Comparison of ENCODE assay signal across 20 cellular contexts in genomic region chr20:23084282-23084844, GRCh38. TPM values are rescaled to one million over a fixed set of nuclear protein-coding genes. Genes with fewer than 3 reads are reported as not detected.
A peak's percentile ranks its signal among the peaks of the same experiment; 100 is the strongest.
DNase-seq lines count a peak whose midpoint lies in the region; ATAC-seq, FAIRE-seq and TF ChIP-seq lines count a peak whose summit lies in the region.
"Had no signal": no experiment of that assay in that cellular context is flagged by ENCODE, and none has a peak within 500 bp of the region (broad histone marks: within the 10 kb centered on the region; RNA-seq: fewer than 3 reads in every experiment).

No MANE protein-coding gene starts in this region.

- H2AFZ ChIP-seq in HepG2 (ENCODE audit: low read length) = no peak overlapping the region

- no peaks in the 10 kb centered on the region for H3K27me3 ChIP-seq in liver (ENCODE audit: control insufficient read depth in 4 of 4, insufficient read depth in 4 of 4, low read length in 3 of 4)
- H3K27me3 ChIP-seq in HepG2 (ENCODE audit: control insufficient read depth in 1 of 2, insufficient read depth in 2 of 2, low read length in 2 of 2) = peaks cover 2 to 15% of the 10 kb centered on the region in 2 experiments; a peak in 4 of 5 replicates
- no peaks in the 10 kb centered on the region for H3K27me3 ChIP-seq in gastrocnemius medialis

- CTCF ChIA-PET in HepG2 (lab: Yijun Ruan, JAX; ENCODE audit: low intra/inter-chr PET ratio, low total read pairs) = no interaction called here

- in situ Hi-C loops in HepG2 (cut with HindIII; ENCODE audit: extremely low pct_ligation_motif_present, low pct_unique_long_range_greater_than_20kb) = no loop called here
- in situ Hi-C loops in gastrocnemius medialis (cut with MboI; ENCODE audit: low sequenced_read_pairs in 4 of 4) = no loop called here

- H3K4me1 ChIP-seq in liver (ENCODE audit: control insufficient read depth in 4 of 4, insufficient read depth in 4 of 4, low read length in 3 of 4) (peaks cover 0 to 3% (median 0%) of the 10 kb centered on the region in 4 donors), HepG2 (ENCODE audit: insufficient read depth, low read length) (no peaks in the 10 kb centered on the region), kidney (ENCODE audit: control insufficient read depth in 1 of 2, insufficient read depth in 1 of 2, low read depth in 1 of 2, low read length in 2 of 2) (peaks cover 0 to 8% of the 10 kb centered on the region in 2 donors), gastrocnemius medialis (peaks cover 0 to 17% of the 10 kb centered on the region in 2 donors)

- TF ChIP-seq EP300 in HepG2 (IDR thresholded peaks at IDR 0.05; ENCODE audit: low read depth in 2 of 2, low read length in 2 of 2) (no peak), HepG2 (CRISPR knock-in tag; IDR thresholded peaks at IDR 0.05; ENCODE audit: borderline replicate concordance) (no peak)

- H3K27ac ChIP-seq in liver (ENCODE audit: low read depth in 1 of 2, low read length in 2 of 2) = peak overlapping the region; percentile 53 to 57
- H3K27ac ChIP-seq in HepG2 (ENCODE audit: extremely low read length, insufficient read depth, low read length) = no peak overlapping the region
- peak overlapping the region; percentile 65 to 69 for H3K27ac ChIP-seq in kidney (ENCODE audit: low read depth in 2 of 2, low read length in 2 of 2)
- peak overlapping the region; percentile 75 to 90 (median 83) for H3K27ac ChIP-seq in gastrocnemius medialis

- BruUV-seq in HepG2 (replicated peaks; lab: Mats Ljungman, UMichigan) = no TSS peak

- no peak for DNase-seq in HepG2 (ENCODE audit: low spot score)
- DNase-seq in kidney = no peak
- DNase-seq in gastrocnemius medialis = no peak
- DNase-seq in activated CD8-positive, alpha-beta memory T cell treated with anti-CD3 and anti-CD28 coated beads, Interleukin-2, amount 50 U/mL, for 48 hours = no peak
- DNase-seq in DMS79 treated with DMSO at 0.1 percent for 48 hours (lab: John Stamatoyannopoulos, UW) = no peak
- no peak for DNase-seq in SW480 (ENCODE audit: low spot score)
- no peak for DNase-seq in amniotic stem cell (lab: John Stamatoyannopoulos, UW)
- DNase-seq: activated CD4-positive, alpha-beta T cell treated with anti-CD3 and anti-CD28 coated beads for 4 hours; activated T-cell treated with anti-CD3 and anti-CD28 coated beads, Interleukin-2, amount 50 U/mL, for 48 hours; amygdala; DMS153; dorsolateral prefrontal cortex; NCI-H1092 treated with DMSO at 0.1 percent for 48 hours; NCI-H2171; NK-92 treated with Interleukin-12 subunit alpha and Interleukin-12 subunit beta, amount 100 ng/mL, for 24 hours; SHP77; T-helper 9 cell had no signal

- no peak overlapping the region for H3K4me2 ChIP-seq in HepG2 (ENCODE audit: low read depth, low read length)

- POLR2A ChIA-PET in HepG2 (lab: Yijun Ruan, JAX) = no interaction called here

- H3K9me3 ChIP-seq in liver (ENCODE audit: control insufficient read depth in 4 of 4, low read length in 3 of 4) = no peaks in the 10 kb centered on the region
- H3K9me3 ChIP-seq in HepG2 (ENCODE audit: low read length) = no peaks in the 10 kb centered on the region
- no peaks in the 10 kb centered on the region for H3K9me3 ChIP-seq in kidney (ENCODE audit: control insufficient read depth in 1 of 2, low read length in 2 of 2)
- no peaks in the 10 kb centered on the region for H3K9me3 ChIP-seq in gastrocnemius medialis

- no peak for ATAC-seq in HepG2
- no peak for ATAC-seq in gastrocnemius medialis

- intact Hi-C loops in HepG2 (cut with micrococcal nuclease; ENCODE audit: unreplicated experiment) (no loop called here), kidney (cut with DNase I) (no loop called here), gastrocnemius medialis (cut with DNase I; ENCODE audit: low total_unique reads) (no loop called here)

- WGBS in liver = 81% methylated on average over 17 of the region's 17 CpGs
- 46% methylated on average over 16 of the region's 17 CpGs for WGBS in HepG2 (ENCODE audit: low lambda C conversion rate)

- H3K9ac ChIP-seq in liver (ENCODE audit: low read depth in 1 of 2, low read length in 2 of 2) = peak overlapping the region in 1 of 2 donors; percentile 34
- no peak overlapping the region for H3K9ac ChIP-seq in HepG2 (ENCODE audit: insufficient read depth, low read depth, low read length)
- H3K9ac ChIP-seq in kidney (ENCODE audit: low read length in 2 of 2) = peak overlapping the region in 1 of 2 donors; percentile 59

- TF ChIP-seq RAD21 in liver (IDR thresholded peaks at IDR 0.05) (no peak), HepG2 (CRISPR knock-in tag; IDR thresholded peaks at IDR 0.05) (no peak)

- H3K36me3 ChIP-seq in liver (ENCODE audit: control insufficient read depth in 4 of 4, insufficient read depth in 3 of 4, low read depth in 1 of 4, low read length in 3 of 4) (no peaks in the 10 kb centered on the region), HepG2 (replicated peaks in 1 of 2; ENCODE audit: control insufficient read depth in 1 of 2, insufficient read depth in 2 of 2, low read length in 2 of 2) (no peaks in the 10 kb centered on the region), kidney (ENCODE audit: control insufficient read depth in 1 of 2, insufficient read depth in 2 of 2, low read length in 2 of 2) (no peaks in the 10 kb centered on the region), gastrocnemius medialis (no peaks in the 10 kb centered on the region)

- TF ChIP-seq CTCF in liver (IDR thresholded peaks at IDR 0.05; ENCODE audit: low read depth, low read length, missing input control) = no peak
- TF ChIP-seq CTCF in HepG2 (CRISPR knock-in tag; IDR thresholded peaks at IDR 0.05) = no peak
- no peak for TF ChIP-seq CTCF in kidney (IDR thresholded peaks at IDR 0.05; ENCODE audit: borderline replicate concordance, extremely low read depth, insufficient read depth)
- TF ChIP-seq CTCF in gastrocnemius medialis (IDR thresholded peaks at IDR 0.05 in 4 of 5, conservative IDR thresholded peaks at IDR 0.05 in 1 of 5) = no peak

- no peaks in the 10 kb centered on the region for H4K20me1 ChIP-seq in HepG2 (ENCODE audit: insufficient read depth, low read length)

- TF ChIP-seq POLR2A in HepG2 (IDR thresholded peaks at IDR 0.05; ENCODE audit: insufficient read depth in 1 of 2, low read depth in 2 of 2, low read length in 2 of 2) = no peak
- TF ChIP-seq POLR2A in gastrocnemius medialis (IDR thresholded peaks at IDR 0.05) = no peak

- H3K79me2 ChIP-seq in HepG2 (ENCODE audit: insufficient read depth, low read length) = no peaks in the 10 kb centered on the region

- H3K4me3 ChIP-seq in liver (ENCODE audit: low read depth in 1 of 3, low read length in 3 of 3) = peak overlapping the region; percentile 21 to 34 (median 29)
- no peak overlapping the region for H3K4me3 ChIP-seq in HepG2 (replicated peaks in 1 of 3; ENCODE audit: insufficient read depth in 1 of 3, low read depth in 2 of 3, low read length in 3 of 3)
- peak overlapping the region; percentile 50 to 53 for H3K4me3 ChIP-seq in kidney (ENCODE audit: low read length in 2 of 2)
- H3K4me3 ChIP-seq in gastrocnemius medialis = peak overlapping the region; percentile 12 to 57 (median 46)

- FAIRE-seq in HepG2 (lab: Jason Lieb, UNC) (no peak), kidney (lab: Jason Lieb, UNC) (no peak)
- FAIRE-seq: H54 had no signal

RNA-seq across cellular contexts. Expression of gene CD93, which starts 1.8 kb away (rescaled TPM):
- total RNA-seq in liver (10 to 100 TPM; 15.0 to 16.0 TPM), HepG2 (2016; rRNA removed; fragmentation: Illumina TruSeq; extraction: Trizol) (not detected in 2 replicates), kidney (104 TPM), gastrocnemius medialis (10 to 100 TPM; 17.3 to 22.2 (median 21.1) TPM)
- polyA plus RNA-seq in liver (1 to 10 TPM; 1.5 to 8.7 TPM), HepG2 (2011; rRNA removed) (not detected in 2 replicates), kidney (ENCODE audit: insufficient read depth, low read depth, low replicate concordance) (9.9 TPM)
- total RNA-seq in HepG2 (2016; cell fraction: cytosol; rRNA removed; fragmentation: Illumina TruSeq; extraction: Trizol; ENCODE audit: low read depth) = not detected in 2 replicates
- not detected in 2 replicates for total RNA-seq in HepG2 (2016; cell fraction: insoluble cytoplasmic fraction; rRNA removed; fragmentation: Illumina TruSeq; extraction: Trizol)
- not detected in 2 replicates for total RNA-seq in HepG2 (2016; cell fraction: membrane; rRNA removed; fragmentation: Illumina TruSeq; extraction: Trizol)
- total RNA-seq in HepG2 (2016; cell fraction: nucleus; rRNA removed; fragmentation: Illumina TruSeq; extraction: Trizol) = not detected in 2 replicates
- 0.01 TPM in 2 replicates for polyA plus RNA-seq in HepG2 (2011; cell fraction: cytosol; rRNA removed)
- not detected in 2 replicates for polyA plus RNA-seq in HepG2 (2011; cell fraction: nucleus; rRNA removed)
- polyA plus RNA-seq in HepG2 (2012) = not detected in 2 replicates
- polyA plus RNA-seq in HepG2 (2016; cell fraction: cytosol; fragmentation: Illumina TruSeq; extraction: Trizol; ENCODE audit: low read depth) = not detected in 2 replicates
- not detected in 2 replicates for polyA plus RNA-seq in HepG2 (2016; cell fraction: insoluble cytoplasmic fraction; fragmentation: Illumina TruSeq; extraction: Trizol; ENCODE audit: low read depth)
- polyA plus RNA-seq in HepG2 (2016; cell fraction: membrane; fragmentation: Illumina TruSeq; extraction: Trizol; ENCODE audit: low read depth) = not detected in 2 replicates
- not detected in 2 replicates for polyA plus RNA-seq in HepG2 (2016; cell fraction: nucleus; fragmentation: Illumina TruSeq; extraction: Trizol; ENCODE audit: insufficient read depth, low read depth)
- polyA minus RNA-seq in HepG2 (2011; rRNA and poly(A)+ RNA removed; ENCODE audit: low replicate concordance) = not detected in 2 replicates
- polyA minus RNA-seq in HepG2 (2011; cell fraction: cytosol; rRNA and poly(A)+ RNA removed) = not detected in 2 replicates
- polyA minus RNA-seq in HepG2 (2011; cell fraction: nucleus; rRNA and poly(A)+ RNA removed) = not detected in 2 replicates
- total RNA-seq: osteoblast had no signal

RNA-seq across cellular contexts. Expression of gene THBD, which starts 34.9 kb away (rescaled TPM):
- total RNA-seq in liver = 1 to 10 TPM; 1.4 to 6.6 TPM
- 1 to 10 TPM; 2.9 to 3.2 TPM for polyA plus RNA-seq in liver
- not detected in 2 replicates for total RNA-seq in HepG2 (2016; rRNA removed; fragmentation: Illumina TruSeq; extraction: Trizol)
- not detected in 2 replicates for total RNA-seq in HepG2 (2016; cell fraction: cytosol; rRNA removed; fragmentation: Illumina TruSeq; extraction: Trizol; ENCODE audit: low read depth)
- total RNA-seq in HepG2 (2016; cell fraction: insoluble cytoplasmic fraction; rRNA removed; fragmentation: Illumina TruSeq; extraction: Trizol) = not detected in 2 replicates
- not detected in 2 replicates for total RNA-seq in HepG2 (2016; cell fraction: membrane; rRNA removed; fragmentation: Illumina TruSeq; extraction: Trizol)
- total RNA-seq in HepG2 (2016; cell fraction: nucleus; rRNA removed; fragmentation: Illumina TruSeq; extraction: Trizol) = not detected in 2 replicates
- 0.03 TPM in 1 of 2 replicates, not detected in the other for polyA plus RNA-seq in HepG2 (2011; rRNA removed)
- not detected in 2 replicates for polyA plus RNA-seq in HepG2 (2011; cell fraction: cytosol; rRNA removed)
- polyA plus RNA-seq in HepG2 (2011; cell fraction: nucleus; rRNA removed) = not detected in 2 replicates
- not detected in 2 replicates for polyA plus RNA-seq in HepG2 (2012)
- polyA plus RNA-seq in HepG2 (2016; cell fraction: cytosol; fragmentation: Illumina TruSeq; extraction: Trizol; ENCODE audit: low read depth) = not detected in 2 replicates
- polyA plus RNA-seq in HepG2 (2016; cell fraction: insoluble cytoplasmic fraction; fragmentation: Illumina TruSeq; extraction: Trizol; ENCODE audit: low read depth) = not detected in 2 replicates
- not detected in 2 replicates for polyA plus RNA-seq in HepG2 (2016; cell fraction: membrane; fragmentation: Illumina TruSeq; extraction: Trizol; ENCODE audit: low read depth)
- not detected in 2 replicates for polyA plus RNA-seq in HepG2 (2016; cell fraction: nucleus; fragmentation: Illumina TruSeq; extraction: Trizol; ENCODE audit: insufficient read depth, low read depth)
- polyA minus RNA-seq in HepG2 (2011; rRNA and poly(A)+ RNA removed; ENCODE audit: low replicate concordance) = 0.12 TPM in 1 of 2 replicates, not detected in the other
- not detected in 2 replicates for polyA minus RNA-seq in HepG2 (2011; cell fraction: cytosol; rRNA and poly(A)+ RNA removed)
- polyA minus RNA-seq in HepG2 (2011; cell fraction: nucleus; rRNA and poly(A)+ RNA removed) = not detected in 2 replicates
- 48.1 TPM for total RNA-seq in kidney
- 9.7 TPM for polyA plus RNA-seq in kidney (ENCODE audit: insufficient read depth, low read depth, low replicate concordance)
- total RNA-seq in gastrocnemius medialis = 10 to 100 TPM in 3 of 4 donors, 1 to 10 TPM in 1; 9.0 to 25.7 (median 17.5) TPM

RNA-seq across cellular contexts. Expression of gene SSTR4, which starts 49.3 kb away (rescaled TPM):
- total RNA-seq in liver (not detected), HepG2 (2016; rRNA removed; fragmentation: Illumina TruSeq; extraction: Trizol) (not detected in 2 replicates), kidney (not detected), gastrocnemius medialis (not detected)
- polyA plus RNA-seq in liver (not detected), HepG2 (2011; rRNA removed) (not detected in 2 replicates), kidney (ENCODE audit: insufficient read depth, low read depth, low replicate concordance) (not detected)
- not detected in 2 replicates for total RNA-seq in HepG2 (2016; cell fraction: cytosol; rRNA removed; fragmentation: Illumina TruSeq; extraction: Trizol; ENCODE audit: low read depth)
- total RNA-seq in HepG2 (2016; cell fraction: insoluble cytoplasmic fraction; rRNA removed; fragmentation: Illumina TruSeq; extraction: Trizol) = not detected in 2 replicates
- total RNA-seq in HepG2 (2016; cell fraction: membrane; rRNA removed; fragmentation: Illumina TruSeq; extraction: Trizol) = not detected in 2 replicates
- not detected in 2 replicates for total RNA-seq in HepG2 (2016; cell fraction: nucleus; rRNA removed; fragmentation: Illumina TruSeq; extraction: Trizol)
- not detected in 2 replicates for polyA plus RNA-seq in HepG2 (2011; cell fraction: cytosol; rRNA removed)
- not detected in 2 replicates for polyA plus RNA-seq in HepG2 (2011; cell fraction: nucleus; rRNA removed)
- polyA plus RNA-seq in HepG2 (2012) = not detected in 2 replicates
- polyA plus RNA-seq in HepG2 (2016; cell fraction: cytosol; fragmentation: Illumina TruSeq; extraction: Trizol; ENCODE audit: low read depth) = not detected in 2 replicates
- not detected in 2 replicates for polyA plus RNA-seq in HepG2 (2016; cell fraction: insoluble cytoplasmic fraction; fragmentation: Illumina TruSeq; extraction: Trizol; ENCODE audit: low read depth)
- not detected in 2 replicates for polyA plus RNA-seq in HepG2 (2016; cell fraction: membrane; fragmentation: Illumina TruSeq; extraction: Trizol; ENCODE audit: low read depth)
- not detected in 2 replicates for polyA plus RNA-seq in HepG2 (2016; cell fraction: nucleus; fragmentation: Illumina TruSeq; extraction: Trizol; ENCODE audit: insufficient read depth, low read depth)
- not detected in 2 replicates for polyA minus RNA-seq in HepG2 (2011; rRNA and poly(A)+ RNA removed; ENCODE audit: low replicate concordance)
- not detected in 2 replicates for polyA minus RNA-seq in HepG2 (2011; cell fraction: cytosol; rRNA and poly(A)+ RNA removed)
- not detected in 2 replicates for polyA minus RNA-seq in HepG2 (2011; cell fraction: nucleus; rRNA and poly(A)+ RNA removed)
- total RNA-seq: osteoblast had no signal

Comparison
In these comparisons a context has a peak if more than half of its experiments do, and no peak if none do; other contexts are left out.
1. H3K4me3 ChIP-seq: peak in liver (3 of 3), kidney (2 of 2) and gastrocnemius medialis (4 of 4); none in HepG2 (0 of 3).
2. RNA of gene CD93, which starts 1.8 kb away (total RNA-seq): 104 TPM in kidney (single experiment), 17.3 to 22.2 TPM in gastrocnemius medialis and 15.0 to 16.0 TPM in liver; not detected in HepG2; every median in the first group is over 10 times any median in the second.